ENCODE assay signal across 8 cellular contexts in genomic region chr9:131728961-131729360, GRCh38. TPM values are rescaled to one million over a fixed set of nuclear protein-coding genes. Genes with fewer than 3 reads are reported as not detected.
DNase-seq lines count a peak whose midpoint lies in the region; ATAC-seq and TF ChIP-seq lines count a peak whose summit lies in the region.

No MANE protein-coding gene starts in this region.

- H3K27me3 ChIP-seq in Loucy (ENCODE audit: insufficient read depth, low read length, poor library complexity, severe bottlenecking) (no peaks in the 10 kb centered on the region), lower lobe of right lung (ENCODE audit: low read depth) (no peaks in the 10 kb centered on the region), upper lobe of left lung (no peaks in the 10 kb centered on the region)

- peaks cover 78% of the 10 kb centered on the region for H3K79me2 ChIP-seq in Loucy (ENCODE audit: insufficient read depth, low read length)

- WGBS in upper lobe of left lung, 2 donors: 16 to 44% methylated on average over 1 to 2 of the region's 3 CpGs

- intact Hi-C loops in lower lobe of right lung (cut with DNase I): no loop called here

- H3K4me3 ChIP-seq in Loucy (ENCODE audit: low read length, poor library complexity, severe bottlenecking): peak overlapping the region; percentile 51
- no peak overlapping the region for H3K4me3 ChIP-seq in lower lobe of right lung
- no peak overlapping the region for H3K4me3 ChIP-seq in upper lobe of left lung

- H3K36me3 ChIP-seq in Loucy (ENCODE audit: insufficient read depth, low read length): no peaks in the 10 kb centered on the region
- H3K36me3 ChIP-seq in lower lobe of right lung: no peaks in the 10 kb centered on the region
- no peaks in the 10 kb centered on the region for H3K36me3 ChIP-seq in upper lobe of left lung

- TF ChIP-seq POLR2A in upper lobe of left lung (IDR thresholded peaks at IDR 0.05): no peak

- peak; percentile 28 to 31 for ATAC-seq in lower lobe of right lung
- peak in 1 of 2 donors; percentile 22 for ATAC-seq in upper lobe of left lung (ENCODE audit: low FRiP score in 2 of 2)
- ATAC-seq in HG02884 (IDR thresholded peaks at IDR 0.05; ENCODE audit: unreplicated experiment): no peak

- peak overlapping the region; percentile 74 for H3K4me2 ChIP-seq in Loucy (ENCODE audit: low read depth, low read length, poor library complexity, severe bottlenecking)

- DNase-seq in Daoy (ENCODE audit: low read depth): peak; percentile 40
- DNase-seq in activated T-cell treated with anti-CD3 and anti-CD28 coated beads, Interleukin-2, amount 50 U/mL, for 48 hours: peak; percentile 79 to 81
- no peak for DNase-seq in lower lobe of right lung
- DNase-seq in upper lobe of left lung: peak in 1 of 2 donors; percentile 30
- DNase-seq in medulla oblongata (ENCODE audit: extremely low spot score): no peak
- no peak for DNase-seq in NCI-H2029 treated with DMSO at 0.1 percent for 48 hours (lab: John Stamatoyannopoulos, UW)

- H3K27ac ChIP-seq in lower lobe of right lung (peak overlapping the region; percentile 61), upper lobe of left lung (peak overlapping the region; percentile 69 to 97 (median 83))

- H3K9me2 ChIP-seq in Loucy (replicated peaks; ENCODE audit: low read depth, low read length): no peaks in the 10 kb centered on the region

- H2AFZ ChIP-seq in Loucy (ENCODE audit: low read length): no peak overlapping the region

- no peak for TF ChIP-seq CTCF in Loucy (conservative IDR thresholded peaks at IDR 0.05; ENCODE audit: low read length)
- TF ChIP-seq CTCF in lower lobe of right lung (IDR thresholded peaks at IDR 0.05): no peak
- no peak for TF ChIP-seq CTCF in upper lobe of left lung (IDR thresholded peaks at IDR 0.05)

- H3K9me3 ChIP-seq in Loucy (ENCODE audit: insufficient read depth, low read depth, low read length): no peaks in the 10 kb centered on the region
- H3K9me3 ChIP-seq in lower lobe of right lung: no peaks in the 10 kb centered on the region
- no peaks in the 10 kb centered on the region for H3K9me3 ChIP-seq in upper lobe of left lung

- H4K20me1 ChIP-seq in Loucy (ENCODE audit: insufficient read depth, low read length, poor library complexity, severe bottlenecking): no peaks in the 10 kb centered on the region

- peak overlapping the region; percentile 56 for H3K9ac ChIP-seq in Loucy (ENCODE audit: low read depth, low read length, poor library complexity, severe bottlenecking)

- H3K4me1 ChIP-seq in Loucy (ENCODE audit: insufficient read depth, low read length, poor library complexity, severe bottlenecking) (peaks cover 65% of the 10 kb centered on the region), lower lobe of right lung (peaks cover 81% of the 10 kb centered on the region), upper lobe of left lung (peaks cover 73 to 88% (median 82%) of the 10 kb centered on the region in 4 donors)

- H3F3A ChIP-seq in Loucy (ENCODE audit: low read depth): peaks cover 24% of the 10 kb centered on the region; the same call in 1 of the 2 replicates

- no peak for TF ChIP-seq EP300 in upper lobe of left lung (IDR thresholded peaks at IDR 0.05)

RNA-seq across cellular contexts. Expression of gene RAPGEF1, which starts 10.9 kb away (rescaled TPM):
- 12.3 and 34.2 TPM in 2 replicates for total RNA-seq in Daoy (2014; rRNA removed; shearing (Covaris generic))
- total RNA-seq in lower lobe of right lung (146 TPM), upper lobe of left lung (100 to 1,000 TPM in 2 of 6 donors, 10 to 100 TPM in 4; 82.8 to 161 (median 96.8) TPM)

Comparison
In these comparisons a context has a peak if more than half of its experiments do, and no peak if none do; other contexts are left out.
1. DNase-seq: peak in Daoy (single experiment) and activated T-cell treated with anti-CD3 and anti-CD28 coated beads, Interleukin-2, amount 50 U/mL, for 48 hours (2 of 2); none in lower lobe of right lung (single experiment), medulla oblongata (single experiment) and NCI-H2029 treated with DMSO at 0.1 percent for 48 hours (single experiment).